In genomic region chr9:87792831-87793288, GRCh38 we compare ENCODE assay signal across 8 cellular contexts.
DNase-seq lines count a peak whose midpoint lies in the region; ATAC-seq and TF ChIP-seq lines count a peak whose summit lies in the region.

No MANE protein-coding gene starts in this region.

- TF ChIP-seq CTCF in GM20000 (IDR thresholded peaks at IDR 0.05; ENCODE audit: extremely low read depth, missing control alignments) (no peak), HL-60 (IDR thresholded peaks at IDR 0.05; ENCODE audit: insufficient read depth, low read length) (no peak), fibroblast of mammary gland (conservative IDR thresholded peaks at IDR 0.05; ENCODE audit: control insufficient read depth, insufficient read depth, low read depth, low read length) (peak; percentile 51), retinal pigment epithelial cell (conservative IDR thresholded peaks at IDR 0.05; ENCODE audit: low read depth, low read length) (peak; percentile 41)

- peak; percentile 97 for DNase-seq in CD1c-positive myeloid dendritic cell (ENCODE audit: extremely low spot score)
- peak; percentile 48 for DNase-seq in GM20000 (ENCODE audit: low spot score)
- peak; percentile 93 to 95 for DNase-seq in HL-60 (ENCODE audit: low read depth in 1 of 2, low spot score in 1 of 2)
- peak; percentile 100 for DNase-seq in fibroblast of mammary gland (ENCODE audit: low read depth)
- peak; percentile 63 for DNase-seq in retinal pigment epithelial cell (ENCODE audit: low read depth)
- no peak for DNase-seq in HEK293T (ENCODE audit: extremely low spot score)

- peak overlapping the region; percentile 89 for H3K27ac ChIP-seq in HL-60 (replicated peaks)

- no peaks in the 10 kb centered on the region for H3K27me3 ChIP-seq in HL-60 (ENCODE audit: insufficient read depth, poor library complexity, severe bottlenecking)

- ATAC-seq in activated CD4-positive, CD25-positive, alpha-beta regulatory T cell treated with anti-CD3 and anti-CD28 coated beads, Interleukin-2, amount 50 U/mL, for 24 hours: peak; percentile 89 to 91
- no peak for ATAC-seq in GM19397 (IDR thresholded peaks at IDR 0.05; ENCODE audit: unreplicated experiment)

- H3K4me3 ChIP-seq in HL-60 (replicated peaks; ENCODE audit: insufficient read depth, low read length): peak overlapping the region; percentile 8; the same call in 1 of the 2 replicates
- H3K4me3 ChIP-seq in fibroblast of mammary gland (ENCODE audit: control insufficient read depth, low read depth, low read length): peak overlapping the region; percentile 30
- H3K4me3 ChIP-seq in retinal pigment epithelial cell (ENCODE audit: low read length): no peak overlapping the region

- CTCF ChIA-PET in HEK293T (lab: Yijun Ruan, JAX): no interaction called here

- POLR2A ChIA-PET in HEK293T (lab: Yijun Ruan, JAX): no interaction called here

TF ChIP-seq in HEK293T, 16 proteins besides CTCF, POLR2A, EP300 and RAD21:
- no peak for TF ChIP-seq HDGF (IDR thresholded peaks at IDR 0.05; ENCODE audit: borderline replicate concordance)
- TF ChIP-seq ARNT (IDR thresholded peaks at IDR 0.05): no peak
- no peak for TF ChIP-seq L3MBTL2 (conservative IDR thresholded peaks at IDR 0.05)
- TF ChIP-seq CTBP1 (IDR thresholded peaks at IDR 0.05; ENCODE audit: borderline replicate concordance): no peak
- TF ChIP-seq NFRKB (IDR thresholded peaks at IDR 0.05): no peak
- TF ChIP-seq FOXA1 (IDR thresholded peaks at IDR 0.05): no peak
- no peak for TF ChIP-seq SUZ12 (IDR thresholded peaks at IDR 0.05)
- TF ChIP-seq FOXM1 (IDR thresholded peaks at IDR 0.05; ENCODE audit: borderline replicate concordance): no peak
- TF ChIP-seq ELF4 (IDR thresholded peaks at IDR 0.05): no peak
- TF ChIP-seq PKNOX1 (IDR thresholded peaks at IDR 0.05): no peak
- no peak for TF ChIP-seq LEF1 (IDR thresholded peaks at IDR 0.05; ENCODE audit: borderline replicate concordance)
- no peak for TF ChIP-seq BHLHE40 (IDR thresholded peaks at IDR 0.05; ENCODE audit: borderline replicate concordance)
- no peak for TF ChIP-seq TARDBP (IDR thresholded peaks at IDR 0.05)
- no peak for TF ChIP-seq ZNF384 (IDR thresholded peaks at IDR 0.05)
- no peak for TF ChIP-seq FOXK2 (IDR thresholded peaks at IDR 0.05)
- TF ChIP-seq SP1 (IDR thresholded peaks at IDR 0.05): no peak

Comparison
In these comparisons a context has a peak if more than half of its experiments do, and no peak if none do; other contexts are left out.
1. CTCF ChIP-seq: peak in fibroblast of mammary gland (single experiment) and retinal pigment epithelial cell (single experiment); none in GM20000 (single experiment) and HL-60 (single experiment).